In genomic region chr16:11254913-11255736, GRCh38 we compare ENCODE assay signal across 8 cellular contexts. TPM values are rescaled to one million over a fixed set of nuclear protein-coding genes. Genes with fewer than 3 reads are reported as not detected.
A peak's percentile ranks its signal among the peaks of the same experiment; 100 is the strongest.
DNase-seq lines count a peak whose midpoint lies in the region; ATAC-seq and TF ChIP-seq lines count a peak whose summit lies in the region.

No MANE protein-coding gene starts in this region.

- H3K9me3 Mint-ChIP-seq in activated T-helper 17 cell treated with anti-CD3 and anti-CD28 coated beads, Interleukin-2, amount 50 U/mL, for 72 hours = no peaks in the 10 kb centered on the region
- no peaks in the 10 kb centered on the region for H3K9me3 Mint-ChIP-seq in osteocyte (ENCODE audit: unreplicated experiment)

- H3K4me3 ChIP-seq in GM23248 (peak overlapping the region; percentile 78), fibroblast of villous mesenchyme (ENCODE audit: low read depth, low read length) (peak overlapping the region; percentile 76)

- peaks cover 10% of the 10 kb centered on the region; the same call in 1 of the 2 replicates for H3K4me1 ChIP-seq in GM23248 (ENCODE audit: insufficient read depth)

- no peak overlapping the region for H3K27ac ChIP-seq in GM23248

- H3K27ac Mint-ChIP-seq in activated T-helper 17 cell treated with anti-CD3 and anti-CD28 coated beads, Interleukin-2, amount 50 U/mL, for 72 hours = peak overlapping the region; percentile 98
- no peak overlapping the region for H3K27ac Mint-ChIP-seq in osteocyte (ENCODE audit: unreplicated experiment)

- no peaks in the 10 kb centered on the region for H3K36me3 ChIP-seq in GM23248 (ENCODE audit: low read depth)

- H3K9me2 ChIP-seq in GM23248 (ENCODE audit: insufficient read depth) = no peaks in the 10 kb centered on the region

- TF ChIP-seq CTCF in fibroblast of villous mesenchyme (IDR thresholded peaks at IDR 0.05; ENCODE audit: insufficient read depth, low read depth, low read length) = peak; percentile 4
- no peak for TF ChIP-seq CTCF in osteocyte (IDR thresholded peaks at IDR 0.05)

- no peaks in the 10 kb centered on the region for H3K27me3 ChIP-seq in GM23248 (replicated peaks; ENCODE audit: insufficient read depth)

- H3K27me3 Mint-ChIP-seq in activated T-helper 17 cell treated with anti-CD3 and anti-CD28 coated beads, Interleukin-2, amount 50 U/mL, for 72 hours = peaks cover under 1% of the 10 kb centered on the region
- H3K27me3 Mint-ChIP-seq in osteocyte (ENCODE audit: unreplicated experiment) = no peaks in the 10 kb centered on the region

- peak overlapping the region; percentile 62 for H2AFZ ChIP-seq in GM23248

- H4K20me1 ChIP-seq in GM23248 (ENCODE audit: insufficient read depth) = no peaks in the 10 kb centered on the region

- 1 to 2% methylated on average over 55 to 84 of the region's 105 CpGs for WGBS in GM23248 (ENCODE audit: low coverage in 1 of 2, low lambda C conversion rate in 2 of 2, missing lambda C conversion rate in 2 of 2), 2 experiments

- in situ Hi-C loops in GM23248 (cut with MboI) = loop anchor here (10.0 kb wide), 1 partner anchor 290 kb away; no protein-coding TSS in a partner anchor

- H3K4me3 Mint-ChIP-seq in activated T-helper 17 cell treated with anti-CD3 and anti-CD28 coated beads, Interleukin-2, amount 50 U/mL, for 72 hours = peak overlapping the region; percentile 97
- peak overlapping the region; percentile 71 for H3K4me3 Mint-ChIP-seq in osteocyte (ENCODE audit: unreplicated experiment)

- H3K9me3 ChIP-seq in GM23248 (ENCODE audit: low read depth) = no peaks in the 10 kb centered on the region

- H3F3A ChIP-seq in GM23248 (ENCODE audit: insufficient read depth) = peaks cover 8% of the 10 kb centered on the region

- H3K4me2 ChIP-seq in GM23248 (ENCODE audit: unreplicated experiment) = peak overlapping the region; percentile 86

- ATAC-seq in activated T-helper 17 cell treated with anti-CD3 and anti-CD28 coated beads, Interleukin-2, amount 50 U/mL, for 72 hours (replicated peaks) = no peak

- H3K4me1 Mint-ChIP-seq in activated T-helper 17 cell treated with anti-CD3 and anti-CD28 coated beads, Interleukin-2, amount 50 U/mL, for 72 hours = peaks cover 31% of the 10 kb centered on the region
- peaks cover 41% of the 10 kb centered on the region for H3K4me1 Mint-ChIP-seq in osteocyte (ENCODE audit: unreplicated experiment)

- DNase-seq in EL (peak; percentile 47), GM23248 (peak; percentile 86), NCI-H510A treated with DMSO at 0.1 percent for 48 hours (lab: John Stamatoyannopoulos, UW) (peak; percentile 5), fibroblast of villous mesenchyme (ENCODE audit: low read depth) (peak; percentile 53), osteocyte (ENCODE audit: extremely low spot score, unreplicated experiment) (no peak), iPS-NIHi7 (ENCODE audit: extremely low spot score) (no peak), cortex of kidney (lab: John Stamatoyannopoulos, UW) (no peak)

- peak overlapping the region; percentile 89 for H3K9ac ChIP-seq in GM23248

- no peaks in the 10 kb centered on the region for H3K79me2 ChIP-seq in GM23248 (ENCODE audit: insufficient read depth)

- H3K36me3 Mint-ChIP-seq in activated T-helper 17 cell treated with anti-CD3 and anti-CD28 coated beads, Interleukin-2, amount 50 U/mL, for 72 hours (ENCODE audit: low read depth) = peaks cover 65% of the 10 kb centered on the region
- H3K36me3 Mint-ChIP-seq in osteocyte (ENCODE audit: unreplicated experiment) = peaks cover 2% of the 10 kb centered on the region

RNA-seq across cellular contexts. Expression of gene SOCS1, which starts 0.9 kb away (rescaled TPM):
- 1.4 and 2.0 TPM in 2 replicates for total RNA-seq in GM23248 (2014; rRNA removed; shearing (Covaris generic))
- 1.6 and 2.3 TPM in 2 replicates for polyA plus RNA-seq in GM23248 (2016; fragmentation: Nextera tagmentation; extraction: Ambion mirVana)
- total RNA-seq in activated T-helper 17 cell treated with anti-CD3 and anti-CD28 coated beads, Interleukin-2, amount 50 U/mL, for 72 hours = 100 to 1,000 TPM in 1 of 2 donors, 10 to 100 TPM in 1; 89.7 to 124 TPM
- total RNA-seq in fibroblast of villous mesenchyme (18.4 and 29.4 TPM in 2 replicates), osteocyte (9.7 and 10.6 TPM in 2 replicates)

RNA-seq across cellular contexts. Expression of gene TNP2, which starts 14.0 kb away (rescaled TPM):
- not detected in 2 replicates for total RNA-seq in GM23248 (2014; rRNA removed; shearing (Covaris generic))
- polyA plus RNA-seq in GM23248 (2016; fragmentation: Nextera tagmentation; extraction: Ambion mirVana) = not detected in 2 replicates
- not detected for total RNA-seq in activated T-helper 17 cell treated with anti-CD3 and anti-CD28 coated beads, Interleukin-2, amount 50 U/mL, for 72 hours
- total RNA-seq in fibroblast of villous mesenchyme (not detected in 2 replicates), osteocyte (not detected in 2 replicates)

RNA-seq across cellular contexts. Expression of gene PRM3, which starts 18.3 kb away (rescaled TPM):
- total RNA-seq in GM23248 (2014; rRNA removed; shearing (Covaris generic)) = not detected in 2 replicates
- not detected in 2 replicates for polyA plus RNA-seq in GM23248 (2016; fragmentation: Nextera tagmentation; extraction: Ambion mirVana)
- not detected for total RNA-seq in activated T-helper 17 cell treated with anti-CD3 and anti-CD28 coated beads, Interleukin-2, amount 50 U/mL, for 72 hours
- total RNA-seq in fibroblast of villous mesenchyme (not detected in 2 replicates), osteocyte (not detected in 2 replicates)

RNA-seq across cellular contexts. Expression of gene PRM2, which starts 21.2 kb away (rescaled TPM):
- not detected in 2 replicates for total RNA-seq in GM23248 (2014; rRNA removed; shearing (Covaris generic))
- polyA plus RNA-seq in GM23248 (2016; fragmentation: Nextera tagmentation; extraction: Ambion mirVana) = not detected in 2 replicates
- not detected for total RNA-seq in activated T-helper 17 cell treated with anti-CD3 and anti-CD28 coated beads, Interleukin-2, amount 50 U/mL, for 72 hours
- total RNA-seq in fibroblast of villous mesenchyme = not detected in 2 replicates
- total RNA-seq in osteocyte = not detected in 2 replicates

RNA-seq across cellular contexts. Expression of gene PRM1, which starts 26.0 kb away (rescaled TPM):
- not detected in 2 replicates for total RNA-seq in GM23248 (2014; rRNA removed; shearing (Covaris generic))
- polyA plus RNA-seq in GM23248 (2016; fragmentation: Nextera tagmentation; extraction: Ambion mirVana) = not detected in 2 replicates
- total RNA-seq in activated T-helper 17 cell treated with anti-CD3 and anti-CD28 coated beads, Interleukin-2, amount 50 U/mL, for 72 hours = not detected
- total RNA-seq in fibroblast of villous mesenchyme (not detected in 2 replicates), osteocyte (not detected in 2 replicates)

Comparison
In these comparisons a context has a peak if more than half of its experiments do, and no peak if none do; other contexts are left out.
1. DNase-seq: peak in EL (single experiment), GM23248 (single experiment), NCI-H510A treated with DMSO at 0.1 percent for 48 hours (single experiment) and fibroblast of villous mesenchyme (single experiment); none in osteocyte (single experiment), iPS-NIHi7 (single experiment) and cortex of kidney (single experiment).